Comparison of ENCODE assay signal across 8 cellular contexts in genomic region chr7:129144095-129144833, GRCh38. TPM values are rescaled to one million over a fixed set of nuclear protein-coding genes. Genes with fewer than 3 reads are reported as not detected.
A peak's percentile ranks its signal among the peaks of the same experiment; 100 is the strongest.
DNase-seq lines count a peak whose midpoint lies in the region; ATAC-seq and TF ChIP-seq lines count a peak whose summit lies in the region.

TSS of gene TSPAN33 (plus strand) at chr7:129144707. CDS start at chr7:129144981, 274 bp downstream.

- peak; percentile 93 for ATAC-seq in left ventricle myocardium superior

- peak within 1 kb of the TSS; percentile 57 for H3K4me3 ChIP-seq in H7 (ENCODE audit: insufficient read depth, low read depth, low read length)
- H3K4me3 ChIP-seq in MG63 = peak within 1 kb of the TSS; percentile 45
- H3K4me3 ChIP-seq in adrenal gland = peak within 1 kb of the TSS in 2 of 4 donors; percentile 40 to 74

- peak within 1 kb of the TSS; percentile 75 for H3K4me3 Mint-ChIP-seq in progenitor cell of endocrine pancreas (ENCODE audit: low read depth)

- H3K4me1 ChIP-seq in adrenal gland (replicated peaks in 1 of 2) = peaks cover 0 to 4% of the 10 kb centered on the region in 2 donors

- H3K27me3 ChIP-seq in H7 (ENCODE audit: control insufficient read depth, insufficient read depth, low read length) (peaks cover 28% of the 10 kb centered on the region), MG63 (peaks cover 6% of the 10 kb centered on the region; the same call in 1 of the 2 replicates), adrenal gland (no peaks in the 10 kb centered on the region)

- no peaks in the 10 kb centered on the region for H3K36me3 Mint-ChIP-seq in progenitor cell of endocrine pancreas (ENCODE audit: insufficient read depth)

- DNase-seq in GM03348 (ENCODE audit: low spot score) = peak; percentile 96
- DNase-seq in H7 = peak; percentile 98
- peak; percentile 65 for DNase-seq in MG63
- peak; percentile 29 to 55 for DNase-seq in SW 1271 (lab: John Stamatoyannopoulos, UW)
- peak; percentile 69 to 88 (median 77) for DNase-seq in adrenal gland
- DNase-seq in left ventricle myocardium superior = peak; percentile 90
- peak; percentile 76 for DNase-seq in progenitor cell of endocrine pancreas (ENCODE audit: low spot score, unreplicated experiment)
- DNase-seq in ureter (ENCODE audit: low spot score) = peak; percentile 76

- peak within 1 kb of the TSS in 2 of 5 donors; percentile 13 to 34 for H3K27ac ChIP-seq in adrenal gland

- H3K9me3 ChIP-seq in MG63 (no peaks in the 10 kb centered on the region), adrenal gland (replicated peaks in 1 of 3) (no peaks in the 10 kb centered on the region)

- intact Hi-C loops in adrenal gland (cut with DNase I) (no loop called here), left ventricle myocardium superior (cut with micrococcal nuclease) (no loop called here)

- H3K9me3 Mint-ChIP-seq in progenitor cell of endocrine pancreas (ENCODE audit: low read depth) = no peaks in the 10 kb centered on the region

- TF ChIP-seq CTCF in adrenal gland (IDR thresholded peaks at IDR 0.05) (no peak), progenitor cell of endocrine pancreas (IDR thresholded peaks at IDR 0.05; ENCODE audit: unreplicated experiment) (no peak)

- H3K4me1 Mint-ChIP-seq in progenitor cell of endocrine pancreas (ENCODE audit: low read depth) = peaks cover 5% of the 10 kb centered on the region

- TF ChIP-seq POLR2A in adrenal gland (IDR thresholded peaks at IDR 0.05) = no peak

- H3K27ac Mint-ChIP-seq in progenitor cell of endocrine pancreas = peak within 1 kb of the TSS; percentile 0

- H3K27me3 Mint-ChIP-seq in progenitor cell of endocrine pancreas = peaks cover 41% of the 10 kb centered on the region

- H3K36me3 ChIP-seq in H7 (replicated peaks; ENCODE audit: control insufficient read depth, insufficient read depth, low read length) = no peaks in the 10 kb centered on the region
- H3K36me3 ChIP-seq in MG63 = no peaks in the 10 kb centered on the region
- H3K36me3 ChIP-seq in adrenal gland (replicated peaks in 1 of 2) = no peaks in the 10 kb centered on the region

- WGBS in adrenal gland, 4 donors = 1 to 5% (median 2%) methylated on average over 16 to 43 of the region's 43 CpGs

RNA-seq across cellular contexts. Expression of gene TSPAN33, which starts in this region (rescaled TPM):
- 19.7 and 22.1 TPM in 2 replicates for total RNA-seq in H7 (2014; rRNA removed; shearing (Covaris generic))
- total RNA-seq in MG63 (2014; rRNA removed; shearing (Covaris generic); ENCODE audit: low replicate concordance) = 3.4 and 7.0 TPM in 2 replicates
- total RNA-seq in adrenal gland (10 to 100 TPM in 6 of 8 donors, 1 to 10 TPM in 2; 5.5 to 20.0 (median 12.0) TPM), left ventricle myocardium superior (15.1 TPM), progenitor cell of endocrine pancreas (22.2 and 24.5 TPM in 2 replicates), ureter (11.1 TPM)
- 1 to 10 TPM; 3.6 to 8.4 (median 6.5) TPM for polyA plus RNA-seq in adrenal gland

Comparison
In these comparisons a context has a peak if more than half of its experiments do, and no peak if none do; other contexts are left out.
1. DNase-seq: peak in every context shown above with its lines; median percentile 98 in H7; 96 in GM03348; 90 in left ventricle myocardium superior; 77 in adrenal gland; 76 in progenitor cell of endocrine pancreas; 76 in ureter; 65 in MG63; 42 in SW 1271.